ENCODE assay signal across 11 cellular contexts in genomic region chr15:94387854-94388441, GRCh38.
DNase-seq lines count a peak whose midpoint lies in the region; ATAC-seq and TF ChIP-seq lines count a peak whose summit lies in the region.
"Had no signal": no experiment of that assay in that cellular context is flagged by ENCODE, and none has a peak within 500 bp of the region (broad histone marks: within the 10 kb centered on the region; RNA-seq: fewer than 3 reads in every experiment).

No MANE protein-coding gene starts in this region.

- peaks cover 9% of the 10 kb centered on the region for H3K4me1 ChIP-seq in upper lobe of right lung
- H3K4me1 ChIP-seq: SJSA1 had no signal

- no peak for TF ChIP-seq CTCF in upper lobe of right lung (IDR thresholded peaks at IDR 0.05)

- intact Hi-C loops in activated T-helper 1 cell treated with anti-CD3 and anti-CD28 coated beads, Interleukin-12 subunit alpha, Interleukin-12 subunit beta, Interleukin-2, Interleukin-4 antibody, amounts not matched to agents 30 ng/mL and 10 ng/mL and 1 ng/mL, durations not matched to agents 14 hours and 24 hours and 36 hours (cut with micrococcal nuclease): loop anchor here (2.0 kb wide), 1 partner anchor 15 kb away; no protein-coding TSS in a partner anchor
- intact Hi-C loops in upper lobe of right lung (cut with DNase I): no loop called here

- no peaks in the 10 kb centered on the region for H3K9me3 ChIP-seq in upper lobe of right lung
- H3K9me3 ChIP-seq: SJSA1 had no signal

- peaks cover 4% of the 10 kb centered on the region for H3K36me3 ChIP-seq in upper lobe of right lung
- H3K36me3 ChIP-seq: SJSA1 had no signal

- peak overlapping the region; percentile 49 for H3K27ac Mint-ChIP-seq in activated T-helper 1 cell treated with anti-CD3 and anti-CD28 coated beads, Interleukin-12 subunit alpha, Interleukin-12 subunit beta, Interleukin-2, Interleukin-4 antibody, amounts not matched to agents 30 ng/mL and 10 ng/mL and 1 ng/mL, durations not matched to agents 14 hours and 24 hours and 36 hours

- H3K27ac ChIP-seq in upper lobe of right lung: peak overlapping the region; percentile 33
- H3K27ac ChIP-seq: SJSA1 had no signal

- H3K4me1 Mint-ChIP-seq in activated T-helper 1 cell treated with anti-CD3 and anti-CD28 coated beads, Interleukin-12 subunit alpha, Interleukin-12 subunit beta, Interleukin-2, Interleukin-4 antibody, amounts not matched to agents 30 ng/mL and 10 ng/mL and 1 ng/mL, durations not matched to agents 14 hours and 24 hours and 36 hours (ENCODE audit: low read depth): peaks cover 26% of the 10 kb centered on the region

- peak overlapping the region; percentile 31 for H3K4me3 Mint-ChIP-seq in activated T-helper 1 cell treated with anti-CD3 and anti-CD28 coated beads, Interleukin-12 subunit alpha, Interleukin-12 subunit beta, Interleukin-2, Interleukin-4 antibody, amounts not matched to agents 30 ng/mL and 10 ng/mL and 1 ng/mL, durations not matched to agents 14 hours and 24 hours and 36 hours

- DNase-seq in stimulated activated CD4-positive, alpha-beta T cell treated with anti-CD3 and anti-CD28 coated beads, Interleukin-15, amount 100 ng/mL, for 24 hours: peak; percentile 1
- DNase-seq in stimulated activated CD4-positive, alpha-beta T cell treated with anti-CD3 and anti-CD28 coated beads, Interleukin-12 subunit alpha, Interleukin-12 subunit beta, amount 100 ng/mL, for 4 hours: no peak
- peak; percentile 23 for DNase-seq in activated T-helper 1 cell treated with anti-CD3 and anti-CD28 coated beads, Interleukin-12 subunit alpha, Interleukin-12 subunit beta, Interleukin-2, Interleukin-4 antibody, amounts not matched to agents 30 ng/mL and 10 ng/mL and 1 ng/mL, durations not matched to agents 14 hours and 24 hours and 36 hours (ENCODE audit: low spot score)
- no peak for DNase-seq in upper lobe of right lung
- no peak for DNase-seq in COR-L47 (lab: John Stamatoyannopoulos, UW)
- no peak for DNase-seq in C1 segment of cervical spinal cord (lab: John Stamatoyannopoulos, UW)
- DNase-seq: foreskin melanocyte, NCI-H1105 treated with DMSO at 0.1 percent for 48 hours had no signal

- no peak overlapping the region for H3K4me3 ChIP-seq in upper lobe of right lung
- H3K4me3 ChIP-seq: SJSA1 had no signal

- H3K9me3 Mint-ChIP-seq in activated T-helper 1 cell treated with anti-CD3 and anti-CD28 coated beads, Interleukin-12 subunit alpha, Interleukin-12 subunit beta, Interleukin-2, Interleukin-4 antibody, amounts not matched to agents 30 ng/mL and 10 ng/mL and 1 ng/mL, durations not matched to agents 14 hours and 24 hours and 36 hours: no peaks in the 10 kb centered on the region

- no peaks in the 10 kb centered on the region for H3K27me3 ChIP-seq in upper lobe of right lung
- H3K27me3 ChIP-seq: SJSA1 had no signal

- no peaks in the 10 kb centered on the region for H3K27me3 Mint-ChIP-seq in activated T-helper 1 cell treated with anti-CD3 and anti-CD28 coated beads, Interleukin-12 subunit alpha, Interleukin-12 subunit beta, Interleukin-2, Interleukin-4 antibody, amounts not matched to agents 30 ng/mL and 10 ng/mL and 1 ng/mL, durations not matched to agents 14 hours and 24 hours and 36 hours (ENCODE audit: insufficient read depth)

- ATAC-seq in HG03378 (IDR thresholded peaks at IDR 0.05; ENCODE audit: unreplicated experiment) (peak; percentile 71), upper lobe of right lung (peak; percentile 51), HG02571 (IDR thresholded peaks at IDR 0.05; ENCODE audit: unreplicated experiment) (no peak)

- peaks cover 46% of the 10 kb centered on the region for H3K36me3 Mint-ChIP-seq in activated T-helper 1 cell treated with anti-CD3 and anti-CD28 coated beads, Interleukin-12 subunit alpha, Interleukin-12 subunit beta, Interleukin-2, Interleukin-4 antibody, amounts not matched to agents 30 ng/mL and 10 ng/mL and 1 ng/mL, durations not matched to agents 14 hours and 24 hours and 36 hours (ENCODE audit: low read depth)

Comparison
In these comparisons a context has a peak if more than half of its experiments do, and no peak if none do; other contexts are left out.
1. DNase-seq: peak in stimulated activated CD4-positive, alpha-beta T cell treated with anti-CD3 and anti-CD28 coated beads, Interleukin-15, amount 100 ng/mL, for 24 hours (single experiment) and activated T-helper 1 cell treated with anti-CD3 and anti-CD28 coated beads, Interleukin-12 subunit alpha, Interleukin-12 subunit beta, Interleukin-2, Interleukin-4 antibody, amounts not matched to agents 30 ng/mL and 10 ng/mL and 1 ng/mL, durations not matched to agents 14 hours and 24 hours and 36 hours (single experiment); none in stimulated activated CD4-positive, alpha-beta T cell treated with anti-CD3 and anti-CD28 coated beads, Interleukin-12 subunit alpha, Interleukin-12 subunit beta, amount 100 ng/mL, for 4 hours (single experiment), upper lobe of right lung (single experiment), COR-L47 (single experiment) and C1 segment of cervical spinal cord (0 of 14).